Comparison of ENCODE assay signal across 24 cellular contexts in the genomic region with DNA sequence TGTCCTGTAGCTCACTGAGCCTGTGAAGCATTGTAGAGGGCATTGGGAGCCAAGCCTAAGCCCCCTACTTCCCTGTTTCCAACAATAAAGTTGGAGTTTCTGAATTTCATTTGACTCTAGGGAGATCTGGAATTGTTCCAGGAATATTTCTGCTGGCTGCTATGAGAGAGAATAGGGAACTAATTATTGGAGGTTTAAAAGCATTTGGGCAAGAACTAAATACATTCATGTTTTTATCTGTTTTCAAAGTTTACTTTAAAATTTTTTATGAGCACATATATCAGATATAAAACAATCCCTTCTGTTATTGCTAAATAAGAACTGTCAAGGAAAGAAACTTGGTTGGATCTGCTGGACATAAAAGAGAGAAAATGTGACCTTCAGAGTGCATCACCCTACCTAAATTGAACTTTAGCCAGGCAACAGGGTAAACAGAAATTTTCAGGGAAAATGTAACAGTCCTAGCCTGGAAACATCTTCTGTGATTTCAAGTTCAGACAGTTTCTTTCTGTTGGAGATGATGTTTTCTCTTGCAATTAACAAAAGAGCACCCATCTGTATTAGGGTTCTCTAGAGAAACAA. TPM values are rescaled to one million over a fixed set of nuclear protein-coding genes. Genes with fewer than 3 reads are reported as not detected.
DNase-seq lines count a peak whose midpoint lies in the region; ATAC-seq, FAIRE-seq and TF ChIP-seq lines count a peak whose summit lies in the region.
"Had no signal": no experiment of that assay in that cellular context is flagged by ENCODE, and none has a peak within 500 bp of the region (broad histone marks: within the 10 kb centered on the region; RNA-seq: fewer than 3 reads in every experiment).

No MANE protein-coding gene starts in this region.

- peak; percentile 27 for ATAC-seq in left lobe of liver
- ATAC-seq in GM21529 (IDR thresholded peaks at IDR 0.05; ENCODE audit: unreplicated experiment): no peak
- ATAC-seq in GM23338: no peak
- ATAC-seq: PC-3 had no signal

- FAIRE-seq in endometrium (lab: Jason Lieb, UNC): peak; percentile 99
- FAIRE-seq: GM18507 had no signal

- H3K27me3 ChIP-seq in GM23248 (replicated peaks; ENCODE audit: insufficient read depth) (no peaks in the 10 kb centered on the region), trophoblast cell (ENCODE audit: insufficient read depth, low read length) (no peaks in the 10 kb centered on the region), GM23338 (ENCODE audit: insufficient read depth) (no peaks in the 10 kb centered on the region)

- H2BK120ac ChIP-seq in trophoblast cell (ENCODE audit: insufficient read depth, low read length, poor library complexity): no peak overlapping the region

- H4K8ac ChIP-seq in trophoblast cell (ENCODE audit: low read depth, low read length): no peak overlapping the region

- peak; percentile 20 for DNase-seq in GM23248
- DNase-seq in left lobe of liver (ENCODE audit: low spot score): no peak
- DNase-seq in trophoblast cell: no peak
- no peak for DNase-seq in GM23338 (ENCODE audit: low spot score)
- no peak for DNase-seq in G401 (ENCODE audit: low spot score)
- DNase-seq: BE2C; CD8-positive, alpha-beta memory T cell; GOT3; NCI-H1092; NCI-H1417 treated with DMSO at 0.1 percent for 48 hours; NCI-H1694 treated with DMSO at 0.1 percent for 48 hours; NCI-H2081; NCI-H2171; NCI-H226; NCI-H510A treated with DMSO at 0.1 percent for 48 hours; PC-3; SK-N-SH; SW 1271 had no signal

- peak overlapping the region; percentile 5 for H3K4me2 ChIP-seq in GM23248 (ENCODE audit: unreplicated experiment)
- H3K4me2 ChIP-seq in trophoblast cell (ENCODE audit: low read length): no peak overlapping the region
- H3K4me2 ChIP-seq in GM23338: no peak overlapping the region
- H3K4me2 ChIP-seq: SK-N-SH had no signal

- H3K9me2 ChIP-seq in GM23248 (ENCODE audit: insufficient read depth) (no peaks in the 10 kb centered on the region), GM23338 (ENCODE audit: insufficient read depth) (no peaks in the 10 kb centered on the region)
- H3K9me2 ChIP-seq: SK-N-SH had no signal

- H3K36me3 Mint-ChIP-seq in GM23338 (ENCODE audit: low read depth): no peaks in the 10 kb centered on the region
- H3K36me3 Mint-ChIP-seq: CD8-positive, alpha-beta memory T cell had no signal

- H3K9me3 ChIP-seq in GM23248 (ENCODE audit: low read depth): no peaks in the 10 kb centered on the region
- no peaks in the 10 kb centered on the region for H3K9me3 ChIP-seq in trophoblast cell (ENCODE audit: insufficient read depth, low read depth, low read length)
- H3K9me3 ChIP-seq: BE2C, HAP-1, SK-N-SH had no signal

- no peaks in the 10 kb centered on the region for H3K36me3 ChIP-seq in GM23248 (ENCODE audit: low read depth)
- H3K36me3 ChIP-seq in trophoblast cell (ENCODE audit: control insufficient read depth in 1 of 2, insufficient read depth in 2 of 2, low read length in 2 of 2): no peaks in the 10 kb centered on the region
- H3K36me3 ChIP-seq in GM23338 (ENCODE audit: insufficient read depth): no peaks in the 10 kb centered on the region
- H3K36me3 ChIP-seq: BE2C, HAP-1 had no signal

- H3F3A ChIP-seq in GM23248 (ENCODE audit: insufficient read depth) (peaks cover 14% of the 10 kb centered on the region; the same call in 1 of the 2 replicates), GM23338 (replicated peaks; ENCODE audit: low read depth) (no peaks in the 10 kb centered on the region)

- peaks cover 20% of the 10 kb centered on the region for H3K4me1 Mint-ChIP-seq in GM23338
- H3K4me1 Mint-ChIP-seq: CD8-positive, alpha-beta memory T cell had no signal

- H2AK5ac ChIP-seq in trophoblast cell (ENCODE audit: low read length): no peak overlapping the region

- peak overlapping the region; percentile 32 for H4K91ac ChIP-seq in trophoblast cell (ENCODE audit: low read depth, low read length)

- H3K9ac ChIP-seq in GM23248 (no peak overlapping the region), trophoblast cell (ENCODE audit: low read length) (no peak overlapping the region)
- H3K9ac ChIP-seq: SK-N-SH had no signal

- peak overlapping the region; percentile 75 for H2BK12ac ChIP-seq in trophoblast cell (ENCODE audit: low read length)

- no peaks in the 10 kb centered on the region for H3K79me2 ChIP-seq in GM23248 (ENCODE audit: insufficient read depth)
- H3K79me2 ChIP-seq in trophoblast cell (ENCODE audit: control insufficient read depth, insufficient read depth, low read length, poor library complexity): no peaks in the 10 kb centered on the region
- H3K79me2 ChIP-seq in GM23338 (replicated peaks; ENCODE audit: insufficient read depth): no peaks in the 10 kb centered on the region

- H3K4me3 ChIP-seq in GM23248 (no peak overlapping the region), trophoblast cell (ENCODE audit: low read depth, low read length) (no peak overlapping the region), GM23338 (no peak overlapping the region)
- H3K4me3 ChIP-seq: HAP-1 had no signal

- peaks cover 4% of the 10 kb centered on the region for H3K27me3 Mint-ChIP-seq in GM23338 (ENCODE audit: insufficient read depth, low read depth, poor library complexity)

- H3K14ac ChIP-seq in trophoblast cell (ENCODE audit: low read length): no peak overlapping the region

- no peak overlapping the region for H3K4me3 Mint-ChIP-seq in GM23338
- H3K4me3 Mint-ChIP-seq: CD14-positive monocyte; CD8-positive, alpha-beta memory T cell; HFFc6 had no signal

- H3K27ac Mint-ChIP-seq in GM23338: no peak overlapping the region
- H3K27ac Mint-ChIP-seq: CD14-positive monocyte; CD8-positive, alpha-beta memory T cell; HFFc6 had no signal

- H3K4me1 ChIP-seq in GM23248 (ENCODE audit: insufficient read depth): peaks cover 16% of the 10 kb centered on the region
- H3K4me1 ChIP-seq in trophoblast cell (ENCODE audit: control insufficient read depth in 1 of 2, insufficient read depth in 2 of 2, low read length in 2 of 2): peaks cover 0 to 4% of the 10 kb centered on the region in 2 experiments
- peaks cover 10% of the 10 kb centered on the region for H3K4me1 ChIP-seq in GM23338 (ENCODE audit: insufficient read depth)
- H3K4me1 ChIP-seq: BE2C, HAP-1 had no signal

- H4K20me1 ChIP-seq in GM23248 (ENCODE audit: insufficient read depth) (no peaks in the 10 kb centered on the region), GM23338 (replicated peaks; ENCODE audit: insufficient read depth) (no peaks in the 10 kb centered on the region)

- H3K27ac ChIP-seq in GM23248 (peak overlapping the region; percentile 60), trophoblast cell (ENCODE audit: low read depth, low read length) (no peak overlapping the region), GM23338 (ENCODE audit: low read depth) (no peak overlapping the region)

- H2BK5ac ChIP-seq in trophoblast cell (ENCODE audit: low read depth, low read length, poor library complexity): no peak overlapping the region

- H4K12ac ChIP-seq in trophoblast cell (ENCODE audit: low read depth, low read length): no peak overlapping the region

- H3K79me1 ChIP-seq in trophoblast cell (ENCODE audit: low read length): no peaks in the 10 kb centered on the region

- no peak overlapping the region for H3K23ac ChIP-seq in trophoblast cell (ENCODE audit: low read length)

- H3K18ac ChIP-seq in trophoblast cell (ENCODE audit: low read length): no peak overlapping the region

- no peaks in the 10 kb centered on the region; the same call in 2 of the 3 replicates for H3K9me3 Mint-ChIP-seq in GM23338
- H3K9me3 Mint-ChIP-seq: HFFc6 had no signal

- no peak for TF ChIP-seq CTCF in GM23338 (conservative IDR thresholded peaks at IDR 0.05; ENCODE audit: low read depth in 2 of 2)

- in situ Hi-C loops in GM23248 (cut with MboI): no loop called here
- in situ Hi-C loops in G401 (cut with HindIII; ENCODE audit: low sequenced_read_pairs): no loop called here

- no peak overlapping the region for H3K4ac ChIP-seq in trophoblast cell (ENCODE audit: low read depth, low read length)

- H2AFZ ChIP-seq in GM23248 (no peak overlapping the region), trophoblast cell (ENCODE audit: insufficient read depth, low read length, poor library complexity) (no peak overlapping the region), GM23338 (no peak overlapping the region)

TF ChIP-seq in GM23338, 12 proteins besides CTCF, POLR2A, EP300 and RAD21 (continues in another document):
- TF ChIP-seq CREB1 (CRISPR knock-in tag; IDR thresholded peaks at IDR 0.05; ENCODE audit: low read depth): no peak
- no peak for TF ChIP-seq NANOG (IDR thresholded peaks at IDR 0.05; ENCODE audit: borderline replicate concordance)
- no peak for TF ChIP-seq EZH2 (IDR thresholded peaks at IDR 0.05; ENCODE audit: low read depth, unreplicated experiment)
- no peak for TF ChIP-seq ZNF114 (CRISPR knock-in tag; IDR thresholded peaks at IDR 0.05)
- no peak for TF ChIP-seq JUNB (IDR thresholded peaks at IDR 0.05; ENCODE audit: unreplicated experiment)
- TF ChIP-seq STAT1 (IDR thresholded peaks at IDR 0.05; ENCODE audit: unreplicated experiment): no peak
- TF ChIP-seq, protein P1, sequence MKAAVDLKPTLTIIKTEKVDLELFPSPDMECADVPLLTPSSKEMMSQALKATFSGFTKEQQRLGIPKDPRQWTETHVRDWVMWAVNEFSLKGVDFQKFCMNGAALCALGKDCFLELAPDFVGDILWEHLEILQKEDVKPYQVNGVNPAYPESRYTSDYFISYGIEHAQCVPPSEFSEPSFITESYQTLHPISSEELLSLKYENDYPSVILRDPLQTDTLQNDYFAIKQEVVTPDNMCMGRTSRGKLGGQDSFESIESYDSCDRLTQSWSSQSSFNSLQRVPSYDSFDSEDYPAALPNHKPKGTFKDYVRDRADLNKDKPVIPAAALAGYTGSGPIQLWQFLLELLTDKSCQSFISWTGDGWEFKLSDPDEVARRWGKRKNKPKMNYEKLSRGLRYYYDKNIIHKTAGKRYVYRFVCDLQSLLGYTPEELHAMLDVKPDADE (IDR thresholded peaks at IDR 0.05): no peak
- TF ChIP-seq POLR2AphosphoS5 (IDR thresholded peaks at IDR 0.05; ENCODE audit: low read depth): no peak

RNA-seq across cellular contexts. Expression of gene LECT2, which starts 19.3 kb away (rescaled TPM):
- 0.32 TPM in 1 of 2 replicates, not detected in the other for total RNA-seq in GM23248 (2014; rRNA removed; shearing (Covaris generic))
- polyA plus RNA-seq in GM23248 (2016; fragmentation: Nextera tagmentation; extraction: Ambion mirVana) (0.41 and 0.51 TPM in 2 replicates), GM23338 (2016; fragmentation: Nextera tagmentation; extraction: Ambion mirVana) (0.43 and 0.45 TPM in 2 replicates)
- 6.5 TPM for total RNA-seq in left lobe of liver
- polyA plus RNA-seq in trophoblast cell (2013): 0.05 TPM in 1 of 2 replicates, not detected in the other
- total RNA-seq in GM23338 (2014; rRNA removed; shearing (Covaris generic)): not detected in 2 replicates
- not detected in 2 replicates for total RNA-seq in G401 (2014; rRNA removed; shearing (Covaris generic))
- total RNA-seq: CD8-positive, alpha-beta memory T cell; HFFc6; PC-3 had no signal
- polyA plus RNA-seq: CD14-positive monocyte; CD8-positive, alpha-beta memory T cell had no signal

RNA-seq across cellular contexts. Expression of gene TGFBI, which starts 54.7 kb away (rescaled TPM):
- total RNA-seq in GM23248 (2014; rRNA removed; shearing (Covaris generic)): 7,109 and 7,351 TPM in 2 replicates
- 7,159 and 7,358 TPM in 2 replicates for polyA plus RNA-seq in GM23248 (2016; fragmentation: Nextera tagmentation; extraction: Ambion mirVana)
- 49.3 TPM for total RNA-seq in left lobe of liver
- polyA plus RNA-seq in trophoblast cell (2013): 3,939 and 3,953 TPM in 2 replicates
- 8.2 and 8.9 TPM in 2 replicates for total RNA-seq in GM23338 (2014; rRNA removed; shearing (Covaris generic))
- polyA plus RNA-seq in GM23338 (2016; fragmentation: Nextera tagmentation; extraction: Ambion mirVana): 8.0 and 9.4 TPM in 2 replicates
- total RNA-seq in G401 (2014; rRNA removed; shearing (Covaris generic)): 0.18 TPM in 1 of 2 replicates, not detected in the other

Comparison
In these comparisons a context has a peak if more than half of its experiments do, and no peak if none do; other contexts are left out.
1. RNA of gene TGFBI, which starts 54.7 kb away (total RNA-seq): 7,109 to 7,351 TPM in GM23248; 49.3 TPM in left lobe of liver (single experiment), 8.2 to 8.9 TPM in GM23338 and 0.18 TPM in G401; every median in the first group is over 100 times any median in the second.